Comparison of ENCODE assay signal across 26 cellular contexts in the genomic region with DNA sequence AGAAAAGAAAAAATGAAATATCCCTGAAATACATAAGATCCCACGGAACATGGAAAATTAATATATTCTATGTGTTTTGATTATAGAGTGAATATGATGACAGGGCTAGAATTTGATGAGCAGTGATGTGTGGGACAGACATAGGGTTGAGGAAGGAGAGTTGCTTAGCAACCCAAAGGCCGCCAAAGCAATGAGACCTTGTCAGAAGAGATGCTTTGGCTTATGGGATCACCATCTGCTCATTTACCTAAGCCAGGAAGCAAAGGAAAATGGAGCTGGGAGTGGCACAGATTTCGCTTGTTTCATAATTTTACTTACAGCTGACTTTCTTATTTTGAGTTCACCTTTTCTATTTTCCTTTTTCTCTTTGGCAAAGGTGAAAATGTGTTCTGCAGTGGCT. TPM values are rescaled to one million over a fixed set of nuclear protein-coding genes. Genes with fewer than 3 reads are reported as not detected.
"Had no signal": no experiment of that assay in that cellular context is flagged by ENCODE, and none has a peak within 500 bp of the region (broad histone marks: within the 10 kb centered on the region; RNA-seq: fewer than 3 reads in every experiment).

No MANE protein-coding gene starts in this region.

- H3K36me3 ChIP-seq: adrenal gland, ascending aorta, brain microvascular endothelial cell, left lung, prostate gland, right atrium auricular region, upper lobe of left lung had no signal

- DNase-seq: activated CD4-positive, alpha-beta T cell treated with anti-CD3 and anti-CD28 coated beads for 1 hour; activated CD4-positive, alpha-beta T cell treated with anti-CD3 and anti-CD28 coated beads, Interleukin-2, amount 50 U/mL, for 1 hour; activated CD8-positive, alpha-beta T cell treated with anti-CD3 and anti-CD28 coated beads, Interleukin-2, amount 10 ng/mL, durations not matched to agents 7 days and 5 days; activated naive CD4-positive, alpha-beta T cell; activated T-cell treated with anti-CD3 and anti-CD28 coated beads, Interleukin-2, amount 50 U/mL, for 1 hour; adrenal gland; brain microvascular endothelial cell; effector memory CD8-positive, alpha-beta T cell; foreskin melanocyte; immature natural killer cell; left lung; naive thymus-derived CD8-positive, alpha-beta T cell; stimulated activated CD4-positive, alpha-beta T cell treated with anti-CD3 and anti-CD28 coated beads, Interleukin-4, amount 100 ng/mL, for 24 hours; stimulated activated naive CD8-positive, alpha-beta T cell treated with anti-CD3 and anti-CD28 coated beads, Interleukin-15, Interleukin-2, amounts not matched to agents 100 U/mL and 50 U/mL, for 24 hours; upper lobe of left lung had no signal

- ATAC-seq: activated CD8-positive, alpha-beta T cell treated with anti-CD3 and anti-CD28 coated beads, Interleukin-2, amount 10 ng/mL, durations not matched to agents 7 days and 5 days; effector memory CD8-positive, alpha-beta T cell; esophagus mucosa; left lung; naive thymus-derived CD8-positive, alpha-beta T cell; stimulated activated naive CD8-positive, alpha-beta T cell treated with anti-CD3 and anti-CD28 coated beads, Interleukin-15, Interleukin-2, amounts not matched to agents 100 U/mL and 50 U/mL, for 24 hours had no signal

- H3K4me3 ChIP-seq: adrenal gland, ascending aorta, left lung, prostate gland, right atrium auricular region, upper lobe of left lung had no signal

- H3K9me3 ChIP-seq: adrenal gland, ascending aorta, prostate gland, right atrium auricular region, upper lobe of left lung had no signal

- H3K4me1 ChIP-seq: adrenal gland, ascending aorta, left lung, prostate gland, right atrium auricular region, upper lobe of left lung had no signal

RNA-seq across cellular contexts. Expression of gene HAPLN1, which starts 20.9 kb away (rescaled TPM):
- total RNA-seq: activated CD8-positive, alpha-beta T cell treated with anti-CD3 and anti-CD28 coated beads, Interleukin-2, amount 10 ng/mL, durations not matched to agents 7 days and 5 days; activated T-helper 2 cell treated with anti-CD3 and anti-CD28 coated beads, Interferon-gamma antibody, Interleukin-2, Interleukin-4, amounts not matched to agents 10 μg/mL and 5 μg/mL and 100 μg/mL, durations not matched to agents 14 hours and 24 hours and 36 hours; adrenal gland; dermis microvascular lymphatic vessel endothelial cell; endothelial cell of umbilical vein; esophagus mucosa; kidney epithelial cell; lung microvascular endothelial cell; naive thymus-derived CD8-positive, alpha-beta T cell; subcutaneous adipose tissue; T-helper 2 cell treated with Interferon-gamma antibody and Interleukin-4, amounts not matched to agents 100 ng/mL and 5 ng/mL, for 36 hours had no signal
- polyA plus RNA-seq: adrenal gland; immature natural killer cell; naive thymus-derived CD8-positive, alpha-beta T cell had no signal
